In genomic region chrX:120568047-120568446, GRCh38 we compare ENCODE assay signal across 18 cellular contexts. TPM values are rescaled to one million over a fixed set of nuclear protein-coding genes. Genes with fewer than 3 reads are reported as not detected.
"Had no signal": no experiment of that assay in that cellular context is flagged by ENCODE, and none has a peak within 500 bp of the region (broad histone marks: within the 10 kb centered on the region; RNA-seq: fewer than 3 reads in every experiment).

No MANE protein-coding gene starts in this region.

- ATAC-seq: natural killer cell; psoas muscle; stimulated activated memory B cell treated with anti-CD40 and anti-IgM and Interleukin-4, amounts not matched to agents 10 μg/mL and 1 μg/mL and 100 μg/mL, for 72 hours had no signal

- H3K27me3 ChIP-seq: ascending aorta, ovary, right lobe of liver had no signal

- H3K27ac ChIP-seq: ascending aorta, ovary, psoas muscle, right lobe of liver, thoracic aorta, WERI-Rb-1 had no signal

- FAIRE-seq: endothelial cell of umbilical vein had no signal

- H3K9me3 ChIP-seq: ascending aorta, ovary, psoas muscle, right lobe of liver, thoracic aorta had no signal

- H3K36me3 ChIP-seq: ascending aorta, ovary, right lobe of liver, thoracic aorta, WERI-Rb-1 had no signal

- DNase-seq: activated CD4-positive, alpha-beta T cell treated with anti-CD3 and anti-CD28 coated beads for 1 hour; activated gamma-delta T cell; effector memory CD4-positive, alpha-beta T cell; foreskin melanocyte; glutamatergic neuron; natural killer cell; ovary; psoas muscle; right lobe of liver; stimulated activated CD4-positive, alpha-beta T cell treated with anti-CD3 and anti-CD28 coated beads, Interleukin-4, amount 100 ng/mL, for 24 hours; SW 1271; T-helper 2 cell; WERI-Rb-1 had no signal

- H3K4me1 ChIP-seq: ascending aorta, psoas muscle, right lobe of liver had no signal

- H3K4me3 ChIP-seq: ascending aorta, ovary, psoas muscle, right lobe of liver, smooth muscle cell, thoracic aorta had no signal

RNA-seq across cellular contexts. Expression of gene MCTS1, which starts 35.9 kb away (rescaled TPM):
- total RNA-seq: ascending aorta had no signal
